ENCODE assay signal across 11 cellular contexts in genomic region chr13:37701972-37702371, GRCh38.
DNase-seq lines count a peak whose midpoint lies in the region; ATAC-seq and TF ChIP-seq lines count a peak whose summit lies in the region.
"Had no signal": no experiment of that assay in that cellular context is flagged by ENCODE, and none has a peak within 500 bp of the region (broad histone marks: within the 10 kb centered on the region; RNA-seq: fewer than 3 reads in every experiment).

No MANE protein-coding gene starts in this region.

- peaks cover 0 to 3% of the 10 kb centered on the region in 2 donors for H3K9me3 Mint-ChIP-seq in activated T-cell treated with anti-CD3 and anti-CD28 coated beads, Interleukin-2, amount 50 U/mL, for 72 hours

- H3K27ac ChIP-seq in foreskin keratinocyte (no peak overlapping the region), tibial artery (peak overlapping the region; percentile 64 to 73)

- H3K4me1 ChIP-seq in foreskin keratinocyte = no peaks in the 10 kb centered on the region
- H3K4me1 ChIP-seq in tibial artery = peaks cover 0 to 27% (median 3%) of the 10 kb centered on the region in 4 donors

- H3K4me1 Mint-ChIP-seq in activated T-cell treated with anti-CD3 and anti-CD28 coated beads, Interleukin-2, amount 50 U/mL, for 72 hours (ENCODE audit: low read depth) = no peaks in the 10 kb centered on the region

- H3K27me3 Mint-ChIP-seq in activated T-cell treated with anti-CD3 and anti-CD28 coated beads, Interleukin-2, amount 50 U/mL, for 72 hours (ENCODE audit: low read depth) = no peaks in the 10 kb centered on the region

- no peaks in the 10 kb centered on the region for H3K27me3 ChIP-seq in foreskin keratinocyte
- H3K27me3 ChIP-seq in tibial artery = no peaks in the 10 kb centered on the region

- DNase-seq in HCEC 1CT (peak; percentile 95), SW 1271 (lab: John Stamatoyannopoulos, UW) (peak; percentile 28 to 29), foreskin keratinocyte (peak; percentile 59 to 75), tibial artery (peak; percentile 59 to 67), HuH-7 (ENCODE audit: low spot score) (no peak), NCI-H524 (lab: John Stamatoyannopoulos, UW) (no peak), activated gamma-delta T cell (lab: John Stamatoyannopoulos, UW) (no peak)
- DNase-seq in activated T-cell treated with anti-CD3 and anti-CD28 coated beads, Interleukin-2, amount 50 U/mL, for 72 hours = no peak
- DNase-seq: NCI-H526 treated with DMSO at 0.1 percent for 48 hours, T-helper 9 cell had no signal

- intact Hi-C loops in tibial artery (cut with DNase I; ENCODE audit: low total_unique reads) = no loop called here

- TF ChIP-seq CTCF in foreskin keratinocyte (conservative IDR thresholded peaks at IDR 0.05) (no peak), tibial artery (IDR thresholded peaks at IDR 0.05) (no peak)

- no peaks in the 10 kb centered on the region for H3K36me3 Mint-ChIP-seq in activated T-cell treated with anti-CD3 and anti-CD28 coated beads, Interleukin-2, amount 50 U/mL, for 72 hours (ENCODE audit: insufficient read depth in 2 of 2)

- H3K9me3 ChIP-seq in tibial artery = no peaks in the 10 kb centered on the region

- no peaks in the 10 kb centered on the region for H3K36me3 ChIP-seq in tibial artery

- H3K27ac Mint-ChIP-seq in activated T-cell treated with anti-CD3 and anti-CD28 coated beads, Interleukin-2, amount 50 U/mL, for 72 hours = no peak overlapping the region

- no peak overlapping the region for H3K4me3 ChIP-seq in tibial artery

- ATAC-seq in foreskin keratinocyte = peak; percentile 54
- no peak for ATAC-seq in activated T-cell treated with anti-CD3 and anti-CD28 coated beads, Interleukin-2, amount 50 U/mL, for 72 hours (replicated peaks in 1 of 2)
- ATAC-seq: HepG2 had no signal

- no peak overlapping the region for H3K4me3 Mint-ChIP-seq in activated T-cell treated with anti-CD3 and anti-CD28 coated beads, Interleukin-2, amount 50 U/mL, for 72 hours

Comparison
In these comparisons a context has a peak if more than half of its experiments do, and no peak if none do; other contexts are left out.
1. DNase-seq: peak in HCEC 1CT (single experiment), SW 1271 (2 of 2), foreskin keratinocyte (2 of 2) and tibial artery (2 of 2); none in HuH-7 (single experiment), activated T-cell treated with anti-CD3 and anti-CD28 coated beads, Interleukin-2, amount 50 U/mL, for 72 hours (0 of 2), NCI-H524 (0 of 2) and activated gamma-delta T cell (single experiment).